ENCODE assay signal across 11 cellular contexts in the genomic region with DNA sequence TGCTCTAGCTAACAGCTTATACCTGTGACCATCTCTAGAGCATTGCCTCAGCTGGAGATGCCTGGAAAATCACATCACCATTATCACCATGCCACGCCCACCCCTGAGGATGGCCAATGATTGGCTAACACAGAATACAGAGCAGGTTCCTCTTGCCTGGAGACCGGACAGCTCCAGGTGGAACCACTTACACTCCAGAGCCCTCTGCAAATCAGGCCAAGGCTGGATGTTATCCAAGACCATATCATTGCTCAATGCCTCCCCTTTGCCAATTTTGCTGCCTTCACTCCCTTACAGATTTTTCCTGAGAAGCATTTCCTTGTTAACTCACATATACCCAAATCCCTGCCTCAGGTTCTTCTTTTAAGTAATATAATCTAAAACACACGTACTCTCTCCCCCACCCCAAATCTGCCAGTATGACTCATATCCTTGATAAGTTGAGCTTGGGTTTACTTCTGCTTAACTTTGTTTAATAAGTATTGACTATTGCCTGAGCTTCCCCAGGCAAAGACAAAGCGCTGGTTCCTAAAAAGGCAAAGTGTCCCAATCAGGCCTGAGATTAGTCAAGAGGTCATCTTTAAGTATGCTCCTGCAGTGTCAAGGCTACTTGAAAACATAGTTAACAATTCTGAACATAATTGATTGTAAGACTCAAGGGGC.
A peak's percentile ranks its signal among the peaks of the same experiment; 100 is the strongest.
DNase-seq lines count a peak whose midpoint lies in the region; ATAC-seq, FAIRE-seq and TF ChIP-seq lines count a peak whose summit lies in the region.
"Had no signal": no experiment of that assay in that cellular context is flagged by ENCODE, and none has a peak within 500 bp of the region (broad histone marks: within the 10 kb centered on the region; RNA-seq: fewer than 3 reads in every experiment).

No MANE protein-coding gene starts in this region.

- FAIRE-seq in HTR-8/SVneo (lab: Jason Lieb, UNC) (peak; percentile 49), GM12878 (lab: Jason Lieb, UNC) (no peak), GM12891 (lab: Jason Lieb, UNC) (no peak)

- no TSS peak for BruUV-seq in GM12878 (replicated peaks; lab: Mats Ljungman, UMichigan)

- H3K36me3 ChIP-seq in GM12878 (ENCODE audit: control insufficient read depth in 2 of 2, insufficient read depth in 2 of 2, low read length in 1 of 2) (no peaks in the 10 kb centered on the region), left lung (no peaks in the 10 kb centered on the region)

- H3K27ac Mint-ChIP-seq in CD14-positive monocyte, result peak overlapping the region in 6 of 7 donors; percentile 13 to 85 (median 53)
- H3K27ac Mint-ChIP-seq: stimulated activated naive CD8-positive, alpha-beta T cell treated with anti-CD3 and anti-CD28 coated beads, Interleukin-15, Interleukin-2, amounts not matched to agents 100 ng/mL and 50 ng/mL, for 24 hours had no signal

- H3K9me3 ChIP-seq in GM12878 (replicated peaks; ENCODE audit: control insufficient read depth, insufficient read depth, low read length) (no peaks in the 10 kb centered on the region; the same call in 1 of the 3 replicates), left lung (no peaks in the 10 kb centered on the region)

- H4K20me1 ChIP-seq in GM12878 (ENCODE audit: control insufficient read depth, insufficient read depth), result no peaks in the 10 kb centered on the region

- H3K4me1 ChIP-seq in GM12878 (ENCODE audit: control insufficient read depth, insufficient read depth, low read length), result no peaks in the 10 kb centered on the region
- peaks cover 0 to 9% of the 10 kb centered on the region in 2 donors for H3K4me1 ChIP-seq in left lung

- DNase-seq in CD14-positive monocyte (ENCODE audit: low spot score) (peak; percentile 61), HTR-8/SVneo (ENCODE audit: insufficient read length, low spot score) (peak; percentile 5), GM12878 (ENCODE audit: low read depth, low spot score) (no peak), left lung (peak in 1 of 2 donors; percentile 70), NCI-H526 treated with DMSO at 0.1 percent for 48 hours (lab: John Stamatoyannopoulos, UW) (no peak), DMS79 treated with DMSO at 0.1 percent for 48 hours (lab: John Stamatoyannopoulos, UW) (no peak), GM13977 (ENCODE audit: low spot score) (no peak), GM12891 (ENCODE audit: insufficient read length, low spot score) (no peak)
- DNase-seq: activated CD8-positive, alpha-beta memory T cell treated with anti-CD3 and anti-CD28 coated beads for 24 hours; posterior cingulate gyrus had no signal

- H3K36me3 Mint-ChIP-seq in CD14-positive monocyte, result no peaks in the 10 kb centered on the region

- in situ Hi-C loops in GM12878 (cut with MboI) (no loop called here), GM13977 (cut with MboI; ENCODE audit: low pct_unique_long_range_greater_than_20kb, low sequenced_read_pairs, unreplicated experiment) (no loop called here)

- H3K79me2 ChIP-seq in GM12878 (ENCODE audit: control insufficient read depth, insufficient read depth, low read length), result no peaks in the 10 kb centered on the region

- H3K27me3 Mint-ChIP-seq in CD14-positive monocyte (ENCODE audit: low read depth in 3 of 3), result no peaks in the 10 kb centered on the region

- RAD21 ChIA-PET in GM12878 (lab: Charles Lee; ENCODE audit: unreplicated experiment), result interaction anchor here (1.1 to 1.8 kb wide), 2 partner anchors 33 to 269 kb away, joined by 4 to 6 read pairs; no protein-coding TSS in a partner anchor

- H3K27ac ChIP-seq in GM12878 (ENCODE audit: control insufficient read depth, insufficient read depth), result no peak overlapping the region
- peak overlapping the region in 1 of 2 donors; percentile 15 for H3K27ac ChIP-seq in left lung

- no peaks in the 10 kb centered on the region for H3K9me3 Mint-ChIP-seq in CD14-positive monocyte
- H3K9me3 Mint-ChIP-seq: stimulated activated naive CD8-positive, alpha-beta T cell treated with anti-CD3 and anti-CD28 coated beads, Interleukin-15, Interleukin-2, amounts not matched to agents 100 ng/mL and 50 ng/mL, for 24 hours had no signal

- no peak overlapping the region for H2AFZ ChIP-seq in GM12878 (ENCODE audit: control insufficient read depth, low read depth, low read length)

- peak overlapping the region in 1 of 2 donors; percentile 29 for H3K4me3 Mint-ChIP-seq in CD14-positive monocyte
- H3K4me3 Mint-ChIP-seq: stimulated activated naive CD8-positive, alpha-beta T cell treated with anti-CD3 and anti-CD28 coated beads, Interleukin-15, Interleukin-2, amounts not matched to agents 100 ng/mL and 50 ng/mL, for 24 hours had no signal

- 50% methylated on average over 4 of the region's 4 CpGs for WGBS in GM12878 (ENCODE audit: insufficient coverage, insufficient replicate concordance, low lambda C conversion rate, missing lambda C conversion rate)

- no peak for TF ChIP-seq EP300 in GM12878 (IDR thresholded peaks at IDR 0.05; ENCODE audit: borderline replicate concordance in 1 of 2, control insufficient read depth in 1 of 2, low read depth in 2 of 2, low read length in 2 of 2)

- CTCF ChIA-PET in GM12878 (lab: Yijun Ruan, JAX), result interaction anchor here (1.0 to 1.7 kb wide), 3 partner anchors 9 to 106 kb away, joined by 3 to 5 read pairs (median 4); no protein-coding TSS in a partner anchor

- no peak overlapping the region for H3K4me2 ChIP-seq in GM12878 (ENCODE audit: control insufficient read depth, insufficient read depth)

- SMC1A ChIA-PET in GM12878 (lab: Charles Lee; ENCODE audit: uncharacterized antibody, unreplicated experiment), result interaction anchor here (0.6 to 3.1 kb wide), 4 partner anchors 9 to 128 kb away, joined by 3 to 11 read pairs (median 5); no protein-coding TSS in a partner anchor

- peaks cover 19% of the 10 kb centered on the region for H3K4me1 Mint-ChIP-seq in CD14-positive monocyte

- TF ChIP-seq CTCF in CD14-positive monocyte (IDR thresholded peaks at IDR 0.05), result no peak
- no peak for TF ChIP-seq CTCF in GM12878 (IDR thresholded peaks at IDR 0.05 in 2 of 3, conservative IDR thresholded peaks at IDR 0.05 in 1 of 3; ENCODE audit: control insufficient read depth in 2 of 3, extremely low read depth in 1 of 3, insufficient read depth in 1 of 3, low read depth in 3 of 3, low read length in 3 of 3)
- no peak for TF ChIP-seq CTCF in left lung (IDR thresholded peaks at IDR 0.05)
- TF ChIP-seq CTCF in GM13977 (IDR thresholded peaks at IDR 0.05; ENCODE audit: extremely low read depth, insufficient read depth, missing control alignments), result no peak

- H3K9ac ChIP-seq in GM12878 (ENCODE audit: control insufficient read depth, insufficient read depth, low read length), result no peak overlapping the region

- POLR2A ChIA-PET in GM12878 (lab: Charles Lee), result no interaction called here

- no peak for TF ChIP-seq POLR2A in GM12878 (IDR thresholded peaks at IDR 0.05; ENCODE audit: low read depth, low read length)
- no peak for TF ChIP-seq POLR2A in GM12891 (IDR thresholded peaks at IDR 0.05; ENCODE audit: low read depth, low read length)

- H3K27me3 ChIP-seq in GM12878 (replicated peaks in 1 of 2; ENCODE audit: control insufficient read depth in 2 of 2, insufficient read depth in 2 of 2, low read length in 1 of 2), result no peaks in the 10 kb centered on the region
- H3K27me3 ChIP-seq in left lung, result no peaks in the 10 kb centered on the region

- TF ChIP-seq RAD21 in GM12878 (IDR thresholded peaks at IDR 0.05; ENCODE audit: insufficient read depth, low read depth, low read length), result no peak

- intact Hi-C loops in CD14-positive monocyte (cut with micrococcal nuclease) (no loop called here), GM12878 (cut with micrococcal nuclease; ENCODE audit: unreplicated experiment) (loop anchor here (5.0 kb wide), 1 partner anchor 33 kb away; no protein-coding TSS in a partner anchor), left lung (cut with DNase I) (no loop called here)

- ATAC-seq in GM12878 (peak; percentile 39), left lung (peak; percentile 96)

- H3K4me3 ChIP-seq in GM12878 (no peak overlapping the region), left lung (no peak overlapping the region)

TF ChIP-seq in GM12878, 131 proteins besides CTCF, POLR2A, EP300 and RAD21:
- no peak for TF ChIP-seq SPI1 (IDR thresholded peaks at IDR 0.05; ENCODE audit: borderline replicate concordance, insufficient read depth, low read depth, low read length)
- 0 out of 4 replicates have a peak, but pooled peaks of 1 of the 2 experiments have one; percentile 49 for TF ChIP-seq SRF (IDR thresholded peaks at IDR 0.05; ENCODE audit: low read depth in 2 of 2, low read length in 2 of 2)

TF ChIP-seq in GM12891, 5 proteins besides CTCF, POLR2A, EP300 and RAD21:
- TF ChIP-seq PAX5 (IDR thresholded peaks at IDR 0.05; ENCODE audit: insufficient read depth, low read length, severe bottlenecking) (no peak), TAF1 (IDR thresholded peaks at IDR 0.05; ENCODE audit: low read depth, low read length) (no peak), POLR2AphosphoS5 (IDR thresholded peaks at IDR 0.05; ENCODE audit: low read depth, low read length) (no peak), POU2F2 (IDR thresholded peaks at IDR 0.05; ENCODE audit: low read depth, low read length) (no peak), SPI1 (IDR thresholded peaks at IDR 0.05; ENCODE audit: low read depth, low read length) (no peak)
TF ChIP-seq in GM12891: peak in this region for 0.

Comparison
In these comparisons a context has a peak if more than half of its experiments do, and no peak if none do; other contexts are left out.
1. DNase-seq: peak in CD14-positive monocyte (single experiment) and HTR-8/SVneo (single experiment); none in GM12878 (single experiment), NCI-H526 treated with DMSO at 0.1 percent for 48 hours (single experiment), DMS79 treated with DMSO at 0.1 percent for 48 hours (single experiment), GM13977 (single experiment) and GM12891 (single experiment).